24 cellular contexts compared by ENCODE assay signal in the genomic region with DNA sequence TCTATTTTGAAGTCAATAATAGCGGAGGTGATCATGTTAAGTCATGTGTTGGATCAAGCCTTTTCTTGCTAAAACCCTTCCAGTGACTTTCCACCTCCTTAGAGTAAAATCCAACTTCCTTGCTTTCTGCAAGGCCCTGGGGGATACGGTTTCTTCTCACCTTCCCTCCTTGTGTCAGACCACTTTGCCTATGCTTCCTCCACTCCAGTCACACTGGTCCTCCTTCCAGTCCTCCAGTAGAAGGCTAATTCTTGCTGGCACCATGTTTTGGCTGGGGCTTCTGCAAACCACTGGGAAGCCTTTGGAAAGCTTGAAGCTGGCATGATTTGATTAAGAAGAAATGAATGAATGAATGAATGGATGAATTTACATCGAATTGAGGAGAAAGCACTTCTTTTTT.
"Had no signal": no experiment of that assay in that cellular context is flagged by ENCODE, and none has a peak within 500 bp of the region (broad histone marks: within the 10 kb centered on the region; RNA-seq: fewer than 3 reads in every experiment).

No MANE protein-coding gene starts in this region.

- H3K27ac ChIP-seq: brain microvascular endothelial cell, cardiac muscle cell, SJCRH30, VCaP had no signal

- H3K27me3 Mint-ChIP-seq: activated CD4-positive, alpha-beta memory T cell treated with anti-CD3 and anti-CD28 coated beads, Interleukin-2, amount 10 ng/mL, durations not matched to agents 7 days and 5 days; activated CD4-positive, alpha-beta T cell treated with anti-CD3 and anti-CD28 coated beads for 36 hours; activated naive CD4-positive, alpha-beta T cell treated with anti-CD3 and anti-CD28 coated beads, Interleukin-2, amount 10 ng/mL, durations not matched to agents 7 days and 5 days; activated naive CD8-positive, alpha-beta T cell treated with anti-CD3 and anti-CD28 coated beads for 36 hours had no signal

- H3K27me3 ChIP-seq: brain microvascular endothelial cell, cardiac muscle cell, SJCRH30 had no signal

- H3K36me3 Mint-ChIP-seq: activated naive CD4-positive, alpha-beta T cell treated with anti-CD3 and anti-CD28 coated beads, Interleukin-2, amount 10 ng/mL, durations not matched to agents 7 days and 5 days; activated naive CD8-positive, alpha-beta T cell treated with anti-CD3 and anti-CD28 coated beads for 36 hours had no signal

- H3K9ac ChIP-seq: SK-N-SH had no signal

- H3K4me3 Mint-ChIP-seq: activated CD4-positive, alpha-beta memory T cell treated with anti-CD3 and anti-CD28 coated beads, Interleukin-2, amount 10 ng/mL, durations not matched to agents 7 days and 5 days; activated CD4-positive, alpha-beta T cell treated with anti-CD3 and anti-CD28 coated beads for 36 hours; activated naive CD4-positive, alpha-beta T cell treated with anti-CD3 and anti-CD28 coated beads, Interleukin-2, amount 10 ng/mL, durations not matched to agents 7 days and 5 days; activated naive CD8-positive, alpha-beta T cell treated with anti-CD3 and anti-CD28 coated beads for 36 hours; activated T-cell treated with anti-CD3 and anti-CD28 coated beads, Interleukin-2, amount 50 U/mL, for 72 hours had no signal

- H3K36me3 ChIP-seq: brain microvascular endothelial cell, cardiac muscle cell, SJCRH30 had no signal

- H3K9me3 ChIP-seq: SJCRH30, SK-N-SH had no signal

- H3K4me3 ChIP-seq: cardiac muscle cell, SJCRH30 had no signal

- H3K27ac Mint-ChIP-seq: activated CD4-positive, alpha-beta memory T cell treated with anti-CD3 and anti-CD28 coated beads, Interleukin-2, amount 10 ng/mL, durations not matched to agents 7 days and 5 days; activated CD4-positive, alpha-beta T cell treated with anti-CD3 and anti-CD28 coated beads for 36 hours; activated naive CD4-positive, alpha-beta T cell treated with anti-CD3 and anti-CD28 coated beads, Interleukin-2, amount 10 ng/mL, durations not matched to agents 7 days and 5 days; activated naive CD8-positive, alpha-beta T cell treated with anti-CD3 and anti-CD28 coated beads for 36 hours; activated T-cell treated with anti-CD3 and anti-CD28 coated beads, Interleukin-2, amount 50 U/mL, for 72 hours; activated T-helper 2 cell treated with anti-CD3 and anti-CD28 coated beads, Interferon-gamma antibody, Interleukin-2, Interleukin-4, amounts not matched to agents 10 μg/mL and 5 μg/mL and 100 μg/mL, durations not matched to agents 14 hours and 24 hours and 36 hours had no signal

- H3K4me1 Mint-ChIP-seq: activated CD4-positive, alpha-beta memory T cell treated with anti-CD3 and anti-CD28 coated beads, Interleukin-2, amount 10 ng/mL, durations not matched to agents 7 days and 5 days; activated CD4-positive, alpha-beta T cell treated with anti-CD3 and anti-CD28 coated beads for 36 hours; activated naive CD4-positive, alpha-beta T cell treated with anti-CD3 and anti-CD28 coated beads, Interleukin-2, amount 10 ng/mL, durations not matched to agents 7 days and 5 days; activated naive CD8-positive, alpha-beta T cell treated with anti-CD3 and anti-CD28 coated beads for 36 hours had no signal

- H3K4me1 ChIP-seq: SJCRH30 had no signal

- DNase-seq: activated CD4-positive, alpha-beta memory T cell treated with anti-CD3 and anti-CD28 coated beads, Interleukin-2, amount 10 ng/mL, durations not matched to agents 7 days and 5 days; activated CD4-positive, alpha-beta T cell treated with anti-CD3 and anti-CD28 coated beads for 36 hours; activated CD4-positive, alpha-beta T cell treated with anti-CD3 and anti-CD28 coated beads, Interleukin-2, amount 50 U/mL, for 1 hour; activated CD8-positive, alpha-beta memory T cell treated with anti-CD3 and anti-CD28 coated beads, Interleukin-2, amount 50 U/mL, for 4 hours; activated gamma-delta T cell treated with Interleukin-2 at 50 U/mL for 16 hours; activated naive CD4-positive, alpha-beta T cell treated with anti-CD3 and anti-CD28 coated beads, Interleukin-2, amount 10 ng/mL, durations not matched to agents 7 days and 5 days; activated naive CD8-positive, alpha-beta T cell treated with anti-CD3 and anti-CD28 coated beads for 36 hours; activated T-cell treated with anti-CD3 and anti-CD28 coated beads, Interleukin-2, amount 50 U/mL, for 72 hours; brain microvascular endothelial cell; NCI-H1092; NCI-H1417; NCI-H2029; NCI-H345; NCI-H510A; NCI-H69; NK-92 treated with Interleukin-12 subunit alpha and Interleukin-12 subunit beta, amount 100 ng/mL, for 24 hours; OCI-M1; RPMI8226; SJCRH30; SK-N-SH; T-helper 1 cell had no signal

- H3K9me3 Mint-ChIP-seq: activated naive CD4-positive, alpha-beta T cell treated with anti-CD3 and anti-CD28 coated beads, Interleukin-2, amount 10 ng/mL, durations not matched to agents 7 days and 5 days; activated naive CD8-positive, alpha-beta T cell treated with anti-CD3 and anti-CD28 coated beads for 36 hours; activated T-cell treated with anti-CD3 and anti-CD28 coated beads, Interleukin-2, amount 50 U/mL, for 72 hours; activated T-helper 2 cell treated with anti-CD3 and anti-CD28 coated beads, Interferon-gamma antibody, Interleukin-2, Interleukin-4, amounts not matched to agents 10 μg/mL and 5 μg/mL and 100 μg/mL, durations not matched to agents 14 hours and 24 hours and 36 hours had no signal
